In genomic region chr15:53831907-53832793, GRCh38 we compare ENCODE assay signal across 1 cellular context.
TF ChIP-seq lines count a peak whose summit lies in the region.

No MANE protein-coding gene starts in this region.

TF ChIP-seq in WTC11, 78 proteins besides CTCF, POLR2A, EP300 and RAD21 (continued from another document):
- TF ChIP-seq ZNF512 (CRISPR knock-in tag; IDR thresholded peaks at IDR 0.05; ENCODE audit: borderline replicate concordance), result no peak
- no peak for TF ChIP-seq NR2C2 (CRISPR knock-in tag; IDR thresholded peaks at IDR 0.05)
- no peak for TF ChIP-seq TEAD1 (CRISPR knock-in tag; IDR thresholded peaks at IDR 0.05)
- TF ChIP-seq ZNF317 (CRISPR knock-in tag; IDR thresholded peaks at IDR 0.05; ENCODE audit: borderline replicate concordance, low read depth), result no peak
- TF ChIP-seq NFE2L1 (CRISPR knock-in tag; IDR thresholded peaks at IDR 0.05), result no peak
- no peak for TF ChIP-seq JAZF1 (CRISPR knock-in tag; IDR thresholded peaks at IDR 0.05)
- TF ChIP-seq PRDM15 (CRISPR knock-in tag; IDR thresholded peaks at IDR 0.05), result no peak
- TF ChIP-seq EMX1 (CRISPR knock-in tag; IDR thresholded peaks at IDR 0.05), result no peak
- TF ChIP-seq ZNF416 (CRISPR knock-in tag; IDR thresholded peaks at IDR 0.05), result no peak
- no peak for TF ChIP-seq ERG (CRISPR knock-in tag; IDR thresholded peaks at IDR 0.05)
- TF ChIP-seq MYBL2 (CRISPR knock-in tag; IDR thresholded peaks at IDR 0.05), result no peak
- TF ChIP-seq FOXJ3 (CRISPR knock-in tag; IDR thresholded peaks at IDR 0.05; ENCODE audit: borderline replicate concordance), result no peak
- TF ChIP-seq ATF2 (CRISPR knock-in tag; IDR thresholded peaks at IDR 0.05; ENCODE audit: borderline replicate concordance, low read depth), result no peak
